Comparison of ENCODE assay signal across 8 cellular contexts in genomic region chr19:21474671-21475181, GRCh38. TPM values are rescaled to one million over a fixed set of nuclear protein-coding genes. Genes with fewer than 3 reads are reported as not detected.
DNase-seq lines count a peak whose midpoint lies in the region; ATAC-seq and TF ChIP-seq lines count a peak whose summit lies in the region.

No MANE protein-coding gene starts in this region.

- no peaks in the 10 kb centered on the region for H3K4me1 Mint-ChIP-seq in neural progenitor cell
- no peaks in the 10 kb centered on the region for H3K4me1 Mint-ChIP-seq in stimulated activated naive B cell treated with anti-CD40 and anti-IgM and Interleukin-4, amounts not matched to agents 10 μg/mL and 1 μg/mL and 100 μg/mL, for 72 hours

- H3K9ac ChIP-seq in neural progenitor cell, result peak overlapping the region; percentile 36

- H3K79me2 ChIP-seq in neural progenitor cell (ENCODE audit: low read depth), result no peaks in the 10 kb centered on the region

- H3K27ac ChIP-seq in neural progenitor cell (peak overlapping the region; percentile 77), WERI-Rb-1 (no peak overlapping the region)

- H3K27me3 ChIP-seq in neural progenitor cell (no peaks in the 10 kb centered on the region), WERI-Rb-1 (ENCODE audit: insufficient read depth, low read depth, severe bottlenecking) (no peaks in the 10 kb centered on the region)

- peaks cover 44% of the 10 kb centered on the region for H3K9me3 Mint-ChIP-seq in neural progenitor cell
- H3K9me3 Mint-ChIP-seq in stimulated activated naive B cell treated with anti-CD40 and anti-IgM and Interleukin-4, amounts not matched to agents 10 μg/mL and 1 μg/mL and 100 μg/mL, for 72 hours, result no peaks in the 10 kb centered on the region

- peak overlapping the region; percentile 44 for H3K4me2 ChIP-seq in neural progenitor cell

- in situ Hi-C loops in G401 (cut with HindIII; ENCODE audit: low sequenced_read_pairs), result no loop called here

- ATAC-seq in stimulated activated naive B cell treated with anti-CD40 and anti-IgM and Interleukin-4, amounts not matched to agents 10 μg/mL and 1 μg/mL and 100 μg/mL, for 72 hours (replicated peaks), result peak; percentile 99 to 100

- peak; percentile 82 for DNase-seq in G401 (ENCODE audit: low spot score)
- peak; percentile 40 for DNase-seq in NCI-H774 (lab: John Stamatoyannopoulos, UW)
- DNase-seq in activated effector memory CD4-positive, alpha-beta T cell treated with Interleukin-2 at 50 U/mL for 16 hours, result peak; percentile 47
- peak; percentile 18 to 77 for DNase-seq in foreskin fibroblast
- DNase-seq in neural progenitor cell (ENCODE audit: low spot score), result peak; percentile 82
- peak; percentile 84 for DNase-seq in stimulated activated naive B cell treated with anti-CD40 and anti-IgM and Interleukin-4, amounts not matched to agents 10 μg/mL and 1 μg/mL and 100 μg/mL, for 72 hours
- DNase-seq in NCI-H2107 (lab: John Stamatoyannopoulos, UW), result no peak
- DNase-seq in WERI-Rb-1, result no peak

- no peaks in the 10 kb centered on the region for H3K4me1 ChIP-seq in neural progenitor cell

- TF ChIP-seq CTCF in foreskin fibroblast (IDR thresholded peaks at IDR 0.05; ENCODE audit: low read depth, low read length) (no peak), neural progenitor cell (IDR thresholded peaks at IDR 0.05) (no peak), WERI-Rb-1 (IDR thresholded peaks at IDR 0.05; ENCODE audit: low read depth, low read length) (no peak)

- H3K9me3 ChIP-seq in neural progenitor cell (ENCODE audit: low read depth), result no peaks in the 10 kb centered on the region
- peaks cover 4% of the 10 kb centered on the region for H3K9me3 ChIP-seq in WERI-Rb-1 (ENCODE audit: severe bottlenecking)

- H2AFZ ChIP-seq in neural progenitor cell (replicated peaks), result no peak overlapping the region

- no peaks in the 10 kb centered on the region for H3F3A ChIP-seq in neural progenitor cell (ENCODE audit: low read depth)

- H3K27me3 Mint-ChIP-seq in neural progenitor cell (ENCODE audit: insufficient read depth, low read depth), result no peaks in the 10 kb centered on the region
- H3K27me3 Mint-ChIP-seq in stimulated activated naive B cell treated with anti-CD40 and anti-IgM and Interleukin-4, amounts not matched to agents 10 μg/mL and 1 μg/mL and 100 μg/mL, for 72 hours, result peaks cover 0 to 9% of the 10 kb centered on the region in 2 donors

- H3K36me3 ChIP-seq in neural progenitor cell (no peaks in the 10 kb centered on the region), WERI-Rb-1 (no peaks in the 10 kb centered on the region)

- H3K4me3 ChIP-seq in foreskin fibroblast (ENCODE audit: low read depth in 1 of 2, low read length in 2 of 2) (peak overlapping the region; percentile 47 to 50), neural progenitor cell (peak overlapping the region; percentile 42), WERI-Rb-1 (ENCODE audit: low read depth, low read length) (no peak overlapping the region)

- H3K4me3 Mint-ChIP-seq in neural progenitor cell, result no peak overlapping the region
- peak overlapping the region; percentile 87 for H3K4me3 Mint-ChIP-seq in stimulated activated naive B cell treated with anti-CD40 and anti-IgM and Interleukin-4, amounts not matched to agents 10 μg/mL and 1 μg/mL and 100 μg/mL, for 72 hours

- H3K36me3 Mint-ChIP-seq in neural progenitor cell, result peaks cover 6% of the 10 kb centered on the region
- H3K36me3 Mint-ChIP-seq in stimulated activated naive B cell treated with anti-CD40 and anti-IgM and Interleukin-4, amounts not matched to agents 10 μg/mL and 1 μg/mL and 100 μg/mL, for 72 hours, result no peaks in the 10 kb centered on the region

- no peak overlapping the region for H3K27ac Mint-ChIP-seq in neural progenitor cell
- H3K27ac Mint-ChIP-seq in stimulated activated naive B cell treated with anti-CD40 and anti-IgM and Interleukin-4, amounts not matched to agents 10 μg/mL and 1 μg/mL and 100 μg/mL, for 72 hours, result peak overlapping the region; percentile 91

- no peaks in the 10 kb centered on the region for H4K20me1 ChIP-seq in neural progenitor cell (ENCODE audit: low read depth)

RNA-seq across cellular contexts. Expression of gene ZNF429, which starts 30.7 kb away (rescaled TPM):
- total RNA-seq in G401 (2014; rRNA removed; shearing (Covaris generic)), result 11.8 and 27.3 TPM in 2 replicates
- total RNA-seq in neural progenitor cell (ENCODE audit: low replicate concordance), result 26.0 and 29.4 TPM in 2 replicates

Comparison
In these comparisons a context has a peak if more than half of its experiments do, and no peak if none do; other contexts are left out.
1. DNase-seq: peak in G401 (single experiment), NCI-H774 (single experiment), activated effector memory CD4-positive, alpha-beta T cell treated with Interleukin-2 at 50 U/mL for 16 hours (single experiment), foreskin fibroblast (2 of 2), neural progenitor cell (single experiment) and stimulated activated naive B cell treated with anti-CD40 and anti-IgM and Interleukin-4, amounts not matched to agents 10 μg/mL and 1 μg/mL and 100 μg/mL, for 72 hours (single experiment); none in NCI-H2107 (single experiment) and WERI-Rb-1 (single experiment).